In genomic region chr13:53191091-53191490, GRCh38 we compare ENCODE assay signal across 14 cellular contexts.
DNase-seq lines count a peak whose midpoint lies in the region; ATAC-seq and TF ChIP-seq lines count a peak whose summit lies in the region.
"Had no signal": no experiment of that assay in that cellular context is flagged by ENCODE, and none has a peak within 500 bp of the region (broad histone marks: within the 10 kb centered on the region; RNA-seq: fewer than 3 reads in every experiment).

No MANE protein-coding gene starts in this region.

- peaks cover 11 to 21% of the 10 kb centered on the region in 2 experiments for H3K4me1 ChIP-seq in trophoblast cell (ENCODE audit: control insufficient read depth in 1 of 2, insufficient read depth in 2 of 2, low read length in 2 of 2)
- H3K4me1 ChIP-seq: adrenal gland had no signal

- H2BK12ac ChIP-seq in trophoblast cell (ENCODE audit: low read length), result no peak overlapping the region

- no peak overlapping the region for H4K12ac ChIP-seq in trophoblast cell (ENCODE audit: low read depth, low read length)

- H2AK5ac ChIP-seq in trophoblast cell (ENCODE audit: low read length), result no peak overlapping the region

- WGBS in trophoblast cell (ENCODE audit: extremely low coverage, insufficient coverage, insufficient read length), result no CpG with 5 or more reads among the region's 2 CpGs

- H3K4ac ChIP-seq in trophoblast cell (ENCODE audit: low read depth, low read length), result no peak overlapping the region

- DNase-seq in DMS53 (lab: John Stamatoyannopoulos, UW), result peak; percentile 34
- DNase-seq in DMS53 treated with DMSO at 0.1 percent for 48 hours (lab: John Stamatoyannopoulos, UW; ENCODE audit: unreplicated experiment), result no peak
- DNase-seq in NCI-H82 (lab: John Stamatoyannopoulos, UW), result peak; percentile 55
- peak; percentile 32 for DNase-seq in epithelial cell of esophagus (ENCODE audit: low read depth)
- peak; percentile 27 to 67 for DNase-seq in trophoblast cell
- no peak for DNase-seq in NOMO-1 treated with dmso at 0.1 percent for 144 hours (lab: John Stamatoyannopoulos, UW; ENCODE audit: unreplicated experiment)
- DNase-seq in NCI-H774 (lab: John Stamatoyannopoulos, UW), result no peak
- DNase-seq: activated CD4-positive, alpha-beta T cell treated with anti-CD3 and anti-CD28 coated beads, Interleukin-2, amount 10 ng/mL, durations not matched to agents 24 days and 14 days; activated T-cell treated with anti-CD3 and anti-CD28 coated beads, Interleukin-2, amount 50 U/mL, for 48 hours; adrenal gland had no signal

- H3K36me3 ChIP-seq in trophoblast cell (ENCODE audit: control insufficient read depth in 1 of 2, insufficient read depth in 2 of 2, low read length in 2 of 2), result no peaks in the 10 kb centered on the region
- H3K36me3 ChIP-seq: adrenal gland, thoracic aorta had no signal

- H3K79me2 ChIP-seq in trophoblast cell (ENCODE audit: control insufficient read depth, insufficient read depth, low read length, poor library complexity), result peaks cover 3% of the 10 kb centered on the region

- no peaks in the 10 kb centered on the region for H3K27me3 ChIP-seq in trophoblast cell (ENCODE audit: insufficient read depth, low read length)
- H3K27me3 ChIP-seq: adrenal gland had no signal

- H4K91ac ChIP-seq in trophoblast cell (ENCODE audit: low read depth, low read length), result no peak overlapping the region

- TF ChIP-seq CTCF in epithelial cell of esophagus (IDR thresholded peaks at IDR 0.05; ENCODE audit: insufficient read depth, low read depth, low read length, missing control alignments), result no peak

- ATAC-seq in GM19035 (IDR thresholded peaks at IDR 0.05; ENCODE audit: unreplicated experiment), result no peak

- H3K27ac ChIP-seq in trophoblast cell (ENCODE audit: low read depth, low read length), result peak overlapping the region; percentile 100
- H3K27ac ChIP-seq: 22Rv1, adrenal gland, coronary artery, thoracic aorta had no signal

- no peak overlapping the region for H3K4me2 ChIP-seq in trophoblast cell (ENCODE audit: low read length)

- no peak overlapping the region for H4K8ac ChIP-seq in trophoblast cell (ENCODE audit: low read depth, low read length)

- H2BK120ac ChIP-seq in trophoblast cell (ENCODE audit: insufficient read depth, low read length, poor library complexity), result no peak overlapping the region

- peaks cover 32% of the 10 kb centered on the region for H3K79me1 ChIP-seq in trophoblast cell (ENCODE audit: low read length)

- no peak overlapping the region for H3K23ac ChIP-seq in trophoblast cell (ENCODE audit: low read length)

- no peak overlapping the region for H3K9ac ChIP-seq in trophoblast cell (ENCODE audit: low read length)

- no peak overlapping the region for H2AFZ ChIP-seq in trophoblast cell (ENCODE audit: insufficient read depth, low read length, poor library complexity)

- H3K18ac ChIP-seq in trophoblast cell (ENCODE audit: low read length), result no peak overlapping the region

- H2BK5ac ChIP-seq in trophoblast cell (ENCODE audit: low read depth, low read length, poor library complexity), result no peak overlapping the region

- H3K9me3 ChIP-seq in trophoblast cell (ENCODE audit: insufficient read depth, low read depth, low read length), result no peaks in the 10 kb centered on the region
- H3K9me3 ChIP-seq: thoracic aorta had no signal

- H3K14ac ChIP-seq in trophoblast cell (ENCODE audit: low read length), result no peak overlapping the region

- H3K4me3 ChIP-seq in epithelial cell of esophagus (ENCODE audit: low read length) (no peak overlapping the region), trophoblast cell (ENCODE audit: low read depth, low read length) (no peak overlapping the region)
- H3K4me3 ChIP-seq: adrenal gland, coronary artery, thoracic aorta had no signal

Comparison
In these comparisons a context has a peak if more than half of its experiments do, and no peak if none do; other contexts are left out.
1. DNase-seq: peak in DMS53 (single experiment), NCI-H82 (single experiment), epithelial cell of esophagus (single experiment) and trophoblast cell (2 of 2); none in DMS53 treated with DMSO at 0.1 percent for 48 hours (single experiment), NOMO-1 treated with dmso at 0.1 percent for 144 hours (single experiment) and NCI-H774 (single experiment).